15 cellular contexts compared by ENCODE assay signal in the genomic region with DNA sequence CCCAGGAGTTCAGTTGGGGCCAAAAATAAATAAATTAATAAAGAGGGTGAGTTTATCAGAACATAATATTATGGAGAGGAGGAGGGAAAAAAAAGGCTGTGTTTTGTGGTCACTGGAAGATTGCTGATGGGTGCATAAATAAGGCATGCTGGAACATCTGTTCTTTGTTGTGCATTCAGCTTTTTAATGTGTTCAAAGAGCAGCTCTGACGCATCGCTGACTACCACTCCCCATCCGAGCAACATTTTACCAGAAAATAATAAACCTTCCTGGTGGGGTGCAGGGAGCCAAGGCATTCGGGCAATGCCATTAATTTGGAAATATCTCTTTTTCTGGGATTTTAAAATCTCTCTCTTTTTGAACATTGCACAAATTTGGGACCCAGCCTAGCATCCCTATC.
DNase-seq lines count a peak whose midpoint lies in the region; ATAC-seq, FAIRE-seq and TF ChIP-seq lines count a peak whose summit lies in the region.
"Had no signal": no experiment of that assay in that cellular context is flagged by ENCODE, and none has a peak within 500 bp of the region (broad histone marks: within the 10 kb centered on the region; RNA-seq: fewer than 3 reads in every experiment).

No MANE protein-coding gene starts in this region.

- no peak for TF ChIP-seq CTCF in A549 (IDR thresholded peaks at IDR 0.05)
- TF ChIP-seq CTCF in SK-N-SH (IDR thresholded peaks at IDR 0.05) = no peak
- TF ChIP-seq CTCF in fibroblast of villous mesenchyme (IDR thresholded peaks at IDR 0.05; ENCODE audit: insufficient read depth, low read depth, low read length) = no peak
- TF ChIP-seq CTCF in left lung (IDR thresholded peaks at IDR 0.05) = no peak

- H3F3A ChIP-seq in SK-N-SH (replicated peaks; ENCODE audit: insufficient read depth) = no peaks in the 10 kb centered on the region

- H3K27ac ChIP-seq in A549 (no peak overlapping the region), SK-N-SH (ENCODE audit: low read depth in 2 of 2, low read length in 1 of 2) (no peak overlapping the region), left lung (no peak overlapping the region)

- TF ChIP-seq POLR2A in A549 (IDR thresholded peaks at IDR 0.05; ENCODE audit: low read length) = no peak

- 39% methylated on average over 4 of the region's 4 CpGs for WGBS in A549 (ENCODE audit: missing lambda C conversion rate)
- 50% methylated on average over 4 of the region's 4 CpGs for WGBS in SK-N-SH (ENCODE audit: low lambda C conversion rate)

- no peaks in the 10 kb centered on the region for H3K9me3 ChIP-seq in A549
- no peaks in the 10 kb centered on the region; the same call in 1 of the 2 replicates for H3K9me3 ChIP-seq in SK-N-SH
- H3K9me3 ChIP-seq in left lung = no peaks in the 10 kb centered on the region
- H3K9me3 ChIP-seq: BE2C had no signal

- no peak overlapping the region for H3K4me2 ChIP-seq in A549
- H3K4me2 ChIP-seq in SK-N-SH = no peak overlapping the region

- intact Hi-C loops in left lung (cut with DNase I) = no loop called here

- ATAC-seq in A549 = no peak
- ATAC-seq in left lung = no peak
- ATAC-seq: left ventricle myocardium superior had no signal

- H3K27me3 ChIP-seq in SK-N-SH (ENCODE audit: insufficient read depth) = no peaks in the 10 kb centered on the region
- no peaks in the 10 kb centered on the region for H3K27me3 ChIP-seq in left lung
- H3K27me3 ChIP-seq: BE2C had no signal

- H3K4me3 ChIP-seq in A549 = no peak overlapping the region
- no peak overlapping the region for H3K4me3 ChIP-seq in SK-N-SH (ENCODE audit: low read depth in 2 of 2, low read length in 1 of 2)
- H3K4me3 ChIP-seq in fibroblast of villous mesenchyme (ENCODE audit: low read depth, low read length) = no peak overlapping the region
- H3K4me3 ChIP-seq in left lung = no peak overlapping the region

- no peaks in the 10 kb centered on the region for H3K36me3 ChIP-seq in SK-N-SH (replicated peaks in 1 of 2; ENCODE audit: control insufficient read depth in 1 of 2, insufficient read depth in 2 of 2, low read length in 1 of 2)
- H3K36me3 ChIP-seq in left lung = no peaks in the 10 kb centered on the region
- H3K36me3 ChIP-seq: BE2C had no signal

- FAIRE-seq in A549 (lab: Jason Lieb, UNC) = no peak
- FAIRE-seq: colon had no signal

- no peak overlapping the region for H2AFZ ChIP-seq in SK-N-SH (ENCODE audit: low read depth)

- CTCF ChIA-PET in A549 (lab: Yijun Ruan, JAX) (interaction anchor here (0.9 kb wide), 1 partner anchor 119 kb away, joined by 4 read pairs; no protein-coding TSS in a partner anchor), SK-N-SH (lab: Yijun Ruan, JAX) (interaction anchor here (1.5 kb wide), 1 partner anchor 9 kb away, joined by 3 read pairs; no protein-coding TSS in a partner anchor)

- no peaks in the 10 kb centered on the region for H3K4me1 ChIP-seq in A549
- H3K4me1 ChIP-seq in SK-N-SH (ENCODE audit: control insufficient read depth in 1 of 2, insufficient read depth in 2 of 2, low read depth in 1 of 2, low read length in 1 of 2) = peaks cover 0 to 7% of the 10 kb centered on the region in 2 experiments; a peak in 2 of 4 replicates
- H3K4me1 ChIP-seq in left lung = no peaks in the 10 kb centered on the region
- H3K4me1 ChIP-seq: BE2C had no signal

- POLR2A ChIA-PET in A549 (lab: Yijun Ruan, JAX) (no interaction called here), SK-N-SH (lab: Yijun Ruan, JAX) (no interaction called here)

- DNase-seq in A549 (ENCODE audit: low read depth in 1 of 2, low spot score in 1 of 2) = no peak
- DNase-seq in GM04504 (ENCODE audit: low read depth) = peak; percentile 31
- DNase-seq in SK-N-SH = peak; percentile 6
- DNase-seq in fibroblast of villous mesenchyme (ENCODE audit: low read depth) = peak; percentile 11
- no peak for DNase-seq in effector CD8-positive, alpha-beta T cell (lab: John Stamatoyannopoulos, UW)
- DNase-seq in left lung = no peak
- DNase-seq in germinal center (ENCODE audit: low spot score) = no peak
- DNase-seq in SIG-M5 treated with dmso at 0.1 percent for 504 hours (lab: John Stamatoyannopoulos, UW; ENCODE audit: unreplicated experiment) = no peak
- DNase-seq: activated CD4-positive, alpha-beta memory T cell treated with anti-CD3 and anti-CD28 coated beads for 36 hours; activated naive CD4-positive, alpha-beta T cell treated with anti-CD3 and anti-CD28 coated beads, Interleukin-2, amount 50 U/mL, for 16 hours; BE2C; GF-D8; left ventricle myocardium superior; NCI-H226 had no signal

- H3K79me2 ChIP-seq in SK-N-SH (ENCODE audit: insufficient read depth) = no peaks in the 10 kb centered on the region

- no peak overlapping the region for H3K9ac ChIP-seq in SK-N-SH

- TF ChIP-seq RAD21 in A549 (conservative IDR thresholded peaks at IDR 0.05 in 1 of 2, IDR thresholded peaks at IDR 0.05 in 1 of 2) (no peak), SK-N-SH (IDR thresholded peaks at IDR 0.05; ENCODE audit: low read length) (no peak)

- H4K20me1 ChIP-seq in SK-N-SH (ENCODE audit: insufficient read depth) = no peaks in the 10 kb centered on the region

- H3K9me2 ChIP-seq in SK-N-SH = no peaks in the 10 kb centered on the region

- TF ChIP-seq EP300 in A549 (IDR thresholded peaks at IDR 0.05) = no peak
- TF ChIP-seq EP300 in SK-N-SH (IDR thresholded peaks at IDR 0.05; ENCODE audit: borderline replicate concordance in 1 of 2, low read depth in 1 of 2, low read length in 1 of 2) = no peak

TF ChIP-seq in A549, 52 proteins besides CTCF, POLR2A, EP300 and RAD21:
- TF ChIP-seq, protein P1, sequence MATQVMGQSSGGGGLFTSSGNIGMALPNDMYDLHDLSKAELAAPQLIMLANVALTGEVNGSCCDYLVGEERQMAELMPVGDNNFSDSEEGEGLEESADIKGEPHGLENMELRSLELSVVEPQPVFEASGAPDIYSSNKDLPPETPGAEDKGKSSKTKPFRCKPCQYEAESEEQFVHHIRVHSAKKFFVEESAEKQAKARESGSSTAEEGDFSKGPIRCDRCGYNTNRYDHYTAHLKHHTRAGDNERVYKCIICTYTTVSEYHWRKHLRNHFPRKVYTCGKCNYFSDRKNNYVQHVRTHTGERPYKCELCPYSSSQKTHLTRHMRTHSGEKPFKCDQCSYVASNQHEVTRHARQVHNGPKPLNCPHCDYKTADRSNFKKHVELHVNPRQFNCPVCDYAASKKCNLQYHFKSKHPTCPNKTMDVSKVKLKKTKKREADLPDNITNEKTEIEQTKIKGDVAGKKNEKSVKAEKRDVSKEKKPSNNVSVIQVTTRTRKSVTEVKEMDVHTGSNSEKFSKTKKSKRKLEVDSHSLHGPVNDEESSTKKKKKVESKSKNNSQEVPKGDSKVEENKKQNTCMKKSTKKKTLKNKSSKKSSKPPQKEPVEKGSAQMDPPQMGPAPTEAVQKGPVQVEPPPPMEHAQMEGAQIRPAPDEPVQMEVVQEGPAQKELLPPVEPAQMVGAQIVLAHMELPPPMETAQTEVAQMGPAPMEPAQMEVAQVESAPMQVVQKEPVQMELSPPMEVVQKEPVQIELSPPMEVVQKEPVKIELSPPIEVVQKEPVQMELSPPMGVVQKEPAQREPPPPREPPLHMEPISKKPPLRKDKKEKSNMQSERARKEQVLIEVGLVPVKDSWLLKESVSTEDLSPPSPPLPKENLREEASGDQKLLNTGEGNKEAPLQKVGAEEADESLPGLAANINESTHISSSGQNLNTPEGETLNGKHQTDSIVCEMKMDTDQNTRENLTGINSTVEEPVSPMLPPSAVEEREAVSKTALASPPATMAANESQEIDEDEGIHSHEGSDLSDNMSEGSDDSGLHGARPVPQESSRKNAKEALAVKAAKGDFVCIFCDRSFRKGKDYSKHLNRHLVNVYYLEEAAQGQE (IDR thresholded peaks at IDR 0.05) = no peak
- TF ChIP-seq MAFK (IDR thresholded peaks at IDR 0.05; ENCODE audit: partially characterized antibody) = peak; percentile 13
- no peak for TF ChIP-seq HOXA7 (CRISPR knock-in tag; IDR thresholded peaks at IDR 0.05)
- TF ChIP-seq RCOR1 (IDR thresholded peaks at IDR 0.05; ENCODE audit: low read depth, low read length) = no peak
TF ChIP-seq in A549: peak in this region for 1.

TF ChIP-seq in SK-N-SH, 30 proteins besides CTCF, POLR2A, EP300 and RAD21:
- TF ChIP-seq RXRA (IDR thresholded peaks at IDR 0.05; ENCODE audit: borderline replicate concordance, low read depth) (no peak), TCF12 (IDR thresholded peaks at IDR 0.05) (peak; percentile 32), NRF1 (IDR thresholded peaks at IDR 0.05; ENCODE audit: low read depth, low read length) (no peak), GATA2 (CRISPR knock-in tag; IDR thresholded peaks at IDR 0.05) (peak; percentile 26; the same call in 1 of the 2 replicates)
- TF ChIP-seq, protein P2, sequence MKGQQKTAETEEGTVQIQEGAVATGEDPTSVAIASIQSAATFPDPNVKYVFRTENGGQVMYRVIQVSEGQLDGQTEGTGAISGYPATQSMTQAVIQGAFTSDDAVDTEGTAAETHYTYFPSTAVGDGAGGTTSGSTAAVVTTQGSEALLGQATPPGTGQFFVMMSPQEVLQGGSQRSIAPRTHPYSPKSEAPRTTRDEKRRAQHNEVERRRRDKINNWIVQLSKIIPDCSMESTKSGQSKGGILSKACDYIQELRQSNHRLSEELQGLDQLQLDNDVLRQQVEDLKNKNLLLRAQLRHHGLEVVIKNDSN (IDR thresholded peaks at IDR 0.05; ENCODE audit: borderline replicate concordance, low read depth) = no peak
- TF ChIP-seq, protein P3, sequence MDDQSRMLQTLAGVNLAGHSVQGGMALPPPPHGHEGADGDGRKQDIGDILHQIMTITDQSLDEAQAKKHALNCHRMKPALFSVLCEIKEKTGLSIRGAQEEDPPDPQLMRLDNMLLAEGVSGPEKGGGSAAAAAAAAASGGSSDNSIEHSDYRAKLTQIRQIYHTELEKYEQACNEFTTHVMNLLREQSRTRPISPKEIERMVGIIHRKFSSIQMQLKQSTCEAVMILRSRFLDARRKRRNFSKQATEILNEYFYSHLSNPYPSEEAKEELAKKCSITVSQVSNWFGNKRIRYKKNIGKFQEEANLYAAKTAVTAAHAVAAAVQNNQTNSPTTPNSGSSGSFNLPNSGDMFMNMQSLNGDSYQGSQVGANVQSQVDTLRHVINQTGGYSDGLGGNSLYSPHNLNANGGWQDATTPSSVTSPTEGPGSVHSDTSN (IDR thresholded peaks at IDR 0.05) = no peak

Comparison
In these comparisons a context has a peak if more than half of its experiments do, and no peak if none do; other contexts are left out.
1. DNase-seq: peak in GM04504 (single experiment), SK-N-SH (single experiment) and fibroblast of villous mesenchyme (single experiment); none in A549 (0 of 2), effector CD8-positive, alpha-beta T cell (single experiment), left lung (0 of 2), germinal center (single experiment) and SIG-M5 treated with dmso at 0.1 percent for 504 hours (single experiment).